8 cellular contexts compared by ENCODE assay signal in the genomic region with DNA sequence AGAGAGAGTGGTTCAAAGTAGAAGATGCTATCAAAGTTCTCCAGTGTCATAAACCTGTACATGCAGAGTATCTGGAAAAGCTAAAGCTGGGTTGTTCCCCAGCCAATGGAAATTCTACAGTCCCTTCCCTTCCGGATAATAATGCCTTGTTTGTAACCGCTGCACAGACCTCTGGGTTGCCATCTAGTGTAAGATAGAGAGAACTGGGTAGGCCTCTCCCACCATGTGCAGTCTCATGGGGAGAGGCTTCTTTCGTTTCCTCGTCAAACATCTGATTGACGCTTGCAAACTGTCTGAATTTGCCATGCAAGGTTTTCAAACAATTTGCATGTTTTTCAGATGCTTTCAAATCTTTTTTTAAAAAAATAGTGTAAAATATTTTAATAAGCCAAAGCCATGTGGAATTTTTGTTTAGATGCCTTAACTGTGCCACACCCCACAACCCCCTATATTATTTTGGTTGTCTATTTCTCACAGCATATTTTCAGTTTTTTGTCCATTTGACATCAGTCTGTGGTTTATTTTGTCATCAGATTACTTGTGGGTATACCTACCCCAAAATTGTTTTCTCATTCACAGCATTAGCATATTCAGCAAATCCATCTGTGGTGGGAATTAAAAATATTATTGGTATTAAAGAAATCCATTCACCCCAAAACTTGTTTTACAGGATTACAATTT. TPM values are rescaled to one million over a fixed set of nuclear protein-coding genes. Genes with fewer than 3 reads are reported as not detected.
A peak's percentile ranks its signal among the peaks of the same experiment; 100 is the strongest.
DNase-seq lines count a peak whose midpoint lies in the region; ATAC-seq, FAIRE-seq and TF ChIP-seq lines count a peak whose summit lies in the region.
"Not testable (repeated sequence)": the region's sequence is repeated elsewhere in the genome, so short reads cannot be mapped to it uniquely, and the experiment has no call there.

No MANE protein-coding gene starts in this region.

- TF ChIP-seq POLR2A in gastroesophageal sphincter (IDR thresholded peaks at IDR 0.05), result not testable (repeated sequence)

- not testable (repeated sequence) for H3K27me3 ChIP-seq in gastroesophageal sphincter

- H3K36me3 ChIP-seq in gastroesophageal sphincter, result peaks cover 0 to 65% of the 10 kb centered on the region in 2 donors

- TF ChIP-seq EP300 in gastroesophageal sphincter (IDR thresholded peaks at IDR 0.05), result not testable (repeated sequence)

- intact Hi-C loops in activated CD4-positive, alpha-beta T cell treated with anti-CD3 and anti-CD28 coated beads for 36 hours (cut with DNase I, micrococcal nuclease), result loop anchor here in 1 of 2 experiments (5.0 kb wide), 2 partner anchors 572 to 612 kb away; no protein-coding TSS in a partner anchor

- H3K36me3 Mint-ChIP-seq in activated CD4-positive, alpha-beta T cell treated with anti-CD3 and anti-CD28 coated beads for 36 hours (ENCODE audit: low read depth), result peaks cover 30% of the 10 kb centered on the region
- H3K36me3 Mint-ChIP-seq in natural killer cell treated with Interleukin-12 subunit alpha and Interleukin-12 subunit beta and Interleukin-15 and Interleukin-18, amount 100 ng/mL, for 72 hours, result not testable (repeated sequence)

- not testable (repeated sequence) for DNase-seq in D721Med (ENCODE audit: insufficient read length, low spot score); activated CD4-positive, alpha-beta T cell treated with anti-CD3 and anti-CD28 coated beads for 36 hours; natural killer cell treated with Interleukin-12 subunit alpha and Interleukin-12 subunit beta and Interleukin-15 and Interleukin-18, amount 100 ng/mL, for 72 hours (ENCODE audit: low spot score)

- not testable (repeated sequence) for H3K9me3 Mint-ChIP-seq in activated CD4-positive, alpha-beta T cell treated with anti-CD3 and anti-CD28 coated beads for 36 hours (ENCODE audit: low read depth); natural killer cell treated with Interleukin-12 subunit alpha and Interleukin-12 subunit beta and Interleukin-15 and Interleukin-18, amount 100 ng/mL, for 72 hours

- POLR2A ChIA-PET in activated CD4-positive, alpha-beta T cell treated with anti-CD3 and anti-CD28 coated beads for 36 hours (lab: Charles Lee), result not testable (repeated sequence)

- not testable (repeated sequence) for TF ChIP-seq CTCF in D721Med (IDR thresholded peaks at IDR 0.05; ENCODE audit: insufficient read depth, missing control alignments); gastroesophageal sphincter (IDR thresholded peaks at IDR 0.05)

- peak; percentile 83 for ATAC-seq in GM19324 (IDR thresholded peaks at IDR 0.05; ENCODE audit: low FRiP score, unreplicated experiment)
- peak; percentile 80 for ATAC-seq in GM21723 (IDR thresholded peaks at IDR 0.05; ENCODE audit: unreplicated experiment)
- ATAC-seq in HG03025 (IDR thresholded peaks at IDR 0.05; ENCODE audit: low FRiP score, unreplicated experiment), result peak; percentile 72
- ATAC-seq in HG03520 (IDR thresholded peaks at IDR 0.05; ENCODE audit: unreplicated experiment), result peak; percentile 81
- peak; percentile 96 for ATAC-seq in activated CD4-positive, alpha-beta T cell treated with anti-CD3 and anti-CD28 coated beads for 36 hours
- peak; percentile 89 for ATAC-seq in gastroesophageal sphincter
- peak; percentile 97 for ATAC-seq in natural killer cell treated with Interleukin-12 subunit alpha and Interleukin-12 subunit beta and Interleukin-15 and Interleukin-18, amount 100 ng/mL, for 72 hours

- not testable (repeated sequence) for H3K4me3 Mint-ChIP-seq in activated CD4-positive, alpha-beta T cell treated with anti-CD3 and anti-CD28 coated beads for 36 hours; natural killer cell treated with Interleukin-12 subunit alpha and Interleukin-12 subunit beta and Interleukin-15 and Interleukin-18, amount 100 ng/mL, for 72 hours

- H3K27me3 Mint-ChIP-seq in activated CD4-positive, alpha-beta T cell treated with anti-CD3 and anti-CD28 coated beads for 36 hours; natural killer cell treated with Interleukin-12 subunit alpha and Interleukin-12 subunit beta and Interleukin-15 and Interleukin-18, amount 100 ng/mL, for 72 hours: not testable (repeated sequence)

- not testable (repeated sequence) for H3K9me3 ChIP-seq in gastroesophageal sphincter

- H3K27ac Mint-ChIP-seq in activated CD4-positive, alpha-beta T cell treated with anti-CD3 and anti-CD28 coated beads for 36 hours; natural killer cell treated with Interleukin-12 subunit alpha and Interleukin-12 subunit beta and Interleukin-15 and Interleukin-18, amount 100 ng/mL, for 72 hours: not testable (repeated sequence)

- CTCF ChIA-PET in activated CD4-positive, alpha-beta T cell treated with anti-CD3 and anti-CD28 coated beads for 36 hours (lab: Charles Lee), result interaction anchor here (2.2 kb wide), 1 partner anchor 9 kb away, joined by 9 read pairs; no protein-coding TSS in a partner anchor

- peak overlapping the region in 1 of 4 donors; percentile 66 for H3K27ac ChIP-seq in gastroesophageal sphincter

- no CpG with 5 or more reads among the region's 5 CpGs for WGBS in gastroesophageal sphincter (ENCODE audit: low coverage in 1 of 2), 2 donors

- FAIRE-seq in D721Med (lab: Jason Lieb, UNC), result peak; percentile 98

- H3K4me1 ChIP-seq in gastroesophageal sphincter, result peaks cover 0 to 50% (median 0%) of the 10 kb centered on the region in 3 donors

- not testable (repeated sequence) for H3K4me3 ChIP-seq in gastroesophageal sphincter

- H3K4me1 Mint-ChIP-seq in activated CD4-positive, alpha-beta T cell treated with anti-CD3 and anti-CD28 coated beads for 36 hours, result peaks cover 18% of the 10 kb centered on the region
- not testable (repeated sequence) for H3K4me1 Mint-ChIP-seq in natural killer cell treated with Interleukin-12 subunit alpha and Interleukin-12 subunit beta and Interleukin-15 and Interleukin-18, amount 100 ng/mL, for 72 hours (ENCODE audit: low read depth in 2 of 2)

RNA-seq across cellular contexts. Expression of gene NUDT4, which starts 21.6 kb away (rescaled TPM):
- 10 to 100 TPM; 47.5 to 58.7 TPM for total RNA-seq in activated CD4-positive, alpha-beta T cell treated with anti-CD3 and anti-CD28 coated beads for 36 hours
- total RNA-seq in gastroesophageal sphincter, result 100 to 1,000 TPM in 1 of 4 donors, 10 to 100 TPM in 3; 91.2 to 146 (median 94.3) TPM
- total RNA-seq in natural killer cell treated with Interleukin-12 subunit alpha and Interleukin-12 subunit beta and Interleukin-15 and Interleukin-18, amount 100 ng/mL, for 72 hours, result 10 to 100 TPM; 30.3 to 32.8 TPM

RNA-seq across cellular contexts. Expression of gene UBE2N, which starts 42.4 kb away (rescaled TPM):
- 100 to 1,000 TPM; 186 to 279 TPM for total RNA-seq in activated CD4-positive, alpha-beta T cell treated with anti-CD3 and anti-CD28 coated beads for 36 hours
- total RNA-seq in gastroesophageal sphincter, result 10 to 100 TPM; 44.4 to 64.2 (median 53.4) TPM
- total RNA-seq in natural killer cell treated with Interleukin-12 subunit alpha and Interleukin-12 subunit beta and Interleukin-15 and Interleukin-18, amount 100 ng/mL, for 72 hours, result 100 to 1,000 TPM; 184 to 213 TPM
